ENCODE assay signal across 8 cellular contexts in the genomic region with DNA sequence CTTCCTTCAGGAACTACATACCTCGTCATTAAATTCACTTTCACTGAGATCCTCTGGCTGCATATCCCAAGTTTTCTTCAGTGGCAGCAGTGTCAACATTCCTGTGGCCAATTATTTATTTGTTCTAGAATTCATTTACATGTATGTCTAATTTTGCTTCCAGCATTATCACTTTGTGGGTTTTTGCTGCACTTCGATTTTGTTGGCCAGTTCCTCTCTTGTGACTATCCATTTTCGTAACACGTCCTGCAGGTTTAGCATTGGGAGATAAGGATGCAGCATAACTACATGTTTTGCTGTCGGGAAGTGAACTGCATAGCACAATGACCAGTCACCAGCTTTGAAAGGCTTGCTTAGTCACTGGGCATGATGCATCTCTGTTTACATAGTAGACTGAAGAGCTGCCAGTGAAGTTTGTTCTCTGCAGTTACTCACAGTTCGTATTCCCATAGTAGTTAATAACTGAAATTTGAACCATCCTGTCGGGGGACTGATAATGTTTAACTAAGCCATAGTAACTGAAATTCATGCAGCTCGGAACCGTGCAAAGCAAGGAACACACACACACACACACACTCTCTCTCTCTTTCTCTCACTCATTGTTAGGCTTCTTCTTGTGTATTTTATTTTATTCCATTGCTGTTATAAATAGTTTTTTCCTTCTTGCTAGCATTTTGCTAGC. TPM values are rescaled to one million over a fixed set of nuclear protein-coding genes. Genes with fewer than 3 reads are reported as not detected.
DNase-seq lines count a peak whose midpoint lies in the region; ATAC-seq lines count a peak whose summit lies in the region.

No MANE protein-coding gene starts in this region.

- no peak overlapping the region for H2BK5ac ChIP-seq in mesendoderm (ENCODE audit: low read length)

- peaks cover 6% of the 10 kb centered on the region for H3K79me1 ChIP-seq in mesendoderm (ENCODE audit: low read length)

- H3K9ac ChIP-seq in mesendoderm (ENCODE audit: low read length), result no peak overlapping the region

- no peak overlapping the region for H3K18ac ChIP-seq in mesendoderm (ENCODE audit: low read length)

- no peak overlapping the region for H3K27ac ChIP-seq in mesendoderm (ENCODE audit: low read depth, low read length)

- H3K4me3 ChIP-seq in mesendoderm (ENCODE audit: low read length), result no peak overlapping the region

- H3K4me1 ChIP-seq in mesendoderm (ENCODE audit: control insufficient read depth, low read depth, low read length), result no peaks in the 10 kb centered on the region

- H3K56ac ChIP-seq in mesendoderm (ENCODE audit: low read length), result no peak overlapping the region

- DNase-seq in COLO829 (ENCODE audit: low spot score), result peak; percentile 81
- peak; percentile 90 for DNase-seq in NCI-H460 (ENCODE audit: extremely low read depth, low read depth)
- peak; percentile 96 for DNase-seq in dedifferentiated amniotic fluid mesenchymal stem cell (ENCODE audit: extremely low spot score)
- peak; percentile 92 for DNase-seq in mesendoderm
- no peak for DNase-seq in DMS79 (lab: John Stamatoyannopoulos, UW)
- DNase-seq in NCI-H1694 (lab: John Stamatoyannopoulos, UW), result no peak
- DNase-seq in activated T-cell treated with anti-CD3 and anti-CD28 coated beads, Interleukin-2, amount 50 U/mL, for 1 hour, result no peak

- no peak for ATAC-seq in GM19328 (IDR thresholded peaks at IDR 0.05; ENCODE audit: unreplicated experiment)

- H3K27me3 ChIP-seq in mesendoderm (ENCODE audit: insufficient read depth, low read length, poor library complexity), result no peaks in the 10 kb centered on the region

- H2BK15ac ChIP-seq in mesendoderm (replicated peaks; ENCODE audit: low read depth), result no peak overlapping the region

- H3K4ac ChIP-seq in mesendoderm (ENCODE audit: low read depth, low read length), result no peak overlapping the region

- H3K36me3 ChIP-seq in mesendoderm (ENCODE audit: control insufficient read depth, insufficient read depth, low read length), result no peaks in the 10 kb centered on the region

- H2AK5ac ChIP-seq in mesendoderm (ENCODE audit: low read length), result no peak overlapping the region

- H3K23ac ChIP-seq in mesendoderm (ENCODE audit: low read length), result no peak overlapping the region

- no peak overlapping the region for H3K4me2 ChIP-seq in mesendoderm (ENCODE audit: low read length)

- H4K5ac ChIP-seq in mesendoderm (ENCODE audit: low read length), result no peak overlapping the region

- H4K8ac ChIP-seq in mesendoderm (ENCODE audit: low read depth, low read length), result no peak overlapping the region

- no peak overlapping the region for H2BK120ac ChIP-seq in mesendoderm (ENCODE audit: low read depth, low read length)

- no CpG with 5 or more reads among the region's 9 CpGs for WGBS in mesendoderm (ENCODE audit: extremely low coverage, insufficient coverage, low lambda C conversion rate)

- H3K79me2 ChIP-seq in mesendoderm (ENCODE audit: control insufficient read depth, insufficient read depth, low read length), result peaks cover 2% of the 10 kb centered on the region

RNA-seq across cellular contexts. Expression of gene ZNF507, which starts 28.3 kb away (rescaled TPM):
- total RNA-seq in NCI-H460 (2014; rRNA removed; shearing (Covaris generic)), result 7.7 and 10.4 TPM in 2 replicates
- polyA plus RNA-seq in NCI-H460 (2014; cell fraction: nucleus; rRNA removed), result 8.5 and 11.5 TPM in 2 replicates
- polyA plus RNA-seq in mesendoderm (2013, experiment 1 of 2), result 17.5 TPM
- polyA plus RNA-seq in mesendoderm (2013, experiment 2 of 2), result 17.4 TPM

RNA-seq across cellular contexts. Expression of gene DPY19L3, which starts 31.8 kb away (rescaled TPM):
- 10.0 and 11.4 TPM in 2 replicates for total RNA-seq in NCI-H460 (2014; rRNA removed; shearing (Covaris generic))
- polyA plus RNA-seq in NCI-H460 (2014; cell fraction: nucleus; rRNA removed), result 11.7 and 21.0 TPM in 2 replicates
- polyA plus RNA-seq in mesendoderm (2013, experiment 1 of 2), result 17.9 TPM
- 21.7 TPM for polyA plus RNA-seq in mesendoderm (2013, experiment 2 of 2)

Comparison
In these comparisons a context has a peak if more than half of its experiments do, and no peak if none do; other contexts are left out.
1. DNase-seq: peak in COLO829 (single experiment), NCI-H460 (single experiment), dedifferentiated amniotic fluid mesenchymal stem cell (single experiment) and mesendoderm (single experiment); none in DMS79 (single experiment), NCI-H1694 (single experiment) and activated T-cell treated with anti-CD3 and anti-CD28 coated beads, Interleukin-2, amount 50 U/mL, for 1 hour (single experiment).